9 cellular contexts compared by ENCODE assay signal in the genomic region with DNA sequence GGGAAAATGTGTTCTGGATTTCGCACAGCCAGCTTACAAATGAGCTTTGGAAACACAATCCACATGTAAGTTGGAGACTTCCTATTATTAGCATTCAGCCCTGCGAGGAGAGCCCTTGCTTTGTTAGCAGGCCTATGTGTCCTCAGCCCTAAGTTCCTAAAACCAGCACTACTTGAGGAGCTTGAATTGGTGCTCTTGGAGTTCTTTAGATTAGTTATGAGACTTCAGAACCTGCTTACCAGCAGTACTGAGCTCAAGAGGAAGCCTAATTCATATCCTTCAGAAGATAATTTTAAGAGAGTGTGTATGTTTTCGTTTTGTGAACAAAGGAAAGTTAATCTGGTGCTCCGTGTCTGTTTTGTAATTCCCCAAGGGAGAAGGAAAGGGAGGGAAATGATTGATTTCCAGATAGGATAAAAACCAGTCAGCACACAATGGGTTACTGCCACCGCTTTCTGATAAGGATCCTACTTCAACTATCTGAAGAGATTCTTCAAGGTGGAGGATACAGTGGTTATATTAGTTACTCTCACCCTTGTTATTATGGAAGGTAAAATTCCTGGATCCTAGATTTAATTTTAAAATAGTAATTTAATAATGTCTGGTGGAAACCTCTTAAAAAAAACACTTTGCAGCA. TPM values are rescaled to one million over a fixed set of nuclear protein-coding genes. Genes with fewer than 3 reads are reported as not detected.
DNase-seq lines count a peak whose midpoint lies in the region; ATAC-seq and TF ChIP-seq lines count a peak whose summit lies in the region.
"Had no signal": no experiment of that assay in that cellular context is flagged by ENCODE, and none has a peak within 500 bp of the region (broad histone marks: within the 10 kb centered on the region; RNA-seq: fewer than 3 reads in every experiment).

No MANE protein-coding gene starts in this region.

- no peak overlapping the region for H3K4me2 ChIP-seq in PC-9

- ATAC-seq in RWPE2 (ENCODE audit: low read depth) (no peak), heart right ventricle (peak in 4 of 8 donors; percentile 31 to 38 (median 34)), HG03432 (IDR thresholded peaks at IDR 0.05; ENCODE audit: unreplicated experiment) (no peak)

- no peak for TF ChIP-seq POLR2A in sigmoid colon (IDR thresholded peaks at IDR 0.05)

- 24 to 35% methylated on average over 5 of the region's 5 CpGs for WGBS in heart right ventricle, 2 donors
- 54 to 65% methylated on average over 5 of the region's 5 CpGs for WGBS in sigmoid colon, 2 donors

- no peak for DNase-seq in CD8-positive, alpha-beta memory T cell
- DNase-seq in RWPE2 (ENCODE audit: low spot score) (no peak), heart right ventricle (no peak), sigmoid colon (no peak), putamen (ENCODE audit: low spot score) (no peak), GF-D8 (lab: John Stamatoyannopoulos, UW) (no peak), PC-9 (no peak)
- DNase-seq: NCI-H187 treated with DMSO at 0.1 percent for 48 hours had no signal

- peak overlapping the region; percentile 26 for H3K4me3 ChIP-seq in CD8-positive, alpha-beta memory T cell (ENCODE audit: low read length)
- H3K4me3 ChIP-seq in RWPE2 (ENCODE audit: severe bottlenecking) (no peak overlapping the region), heart right ventricle (no peak overlapping the region), sigmoid colon (peak overlapping the region in 1 of 4 donors; percentile 3), PC-9 (no peak overlapping the region)

- no peaks in the 10 kb centered on the region for H3K9me3 Mint-ChIP-seq in CD8-positive, alpha-beta memory T cell

- no peak for TF ChIP-seq CTCF in RWPE2 (IDR thresholded peaks at IDR 0.05; ENCODE audit: poor library complexity, severe bottlenecking)
- no peak for TF ChIP-seq CTCF in heart right ventricle (IDR thresholded peaks at IDR 0.05)
- TF ChIP-seq CTCF in sigmoid colon (IDR thresholded peaks at IDR 0.05), result no peak
- no peak for TF ChIP-seq CTCF in PC-9 (conservative IDR thresholded peaks at IDR 0.05)

- H3F3A ChIP-seq in PC-9 (ENCODE audit: insufficient read depth, low read depth), result no peaks in the 10 kb centered on the region

- BruUV-seq in PC-9 (replicated peaks; lab: Mats Ljungman, UMichigan), result no TSS peak

- intact Hi-C loops in heart right ventricle (cut with DNase I) (loop anchor here (1.0 to 10.0 kb wide), 8 partner anchors 16 to 1006 kb away; partner anchors contain the start of gene PIK3R1 (in 4 of the 10)), sigmoid colon (cut with DNase I) (loop anchor here (5.0 to 10.0 kb wide), 3 partner anchors 33 to 716 kb away; partner anchors contain the start of gene PIK3R1), PC-9 (cut with micrococcal nuclease; ENCODE audit: unreplicated experiment) (loop anchor here (5.0 kb wide), 2 partner anchors 758 to 1438 kb away; no protein-coding TSS in a partner anchor)

- H3K27ac Mint-ChIP-seq in CD8-positive, alpha-beta memory T cell, result peak overlapping the region; percentile 66 to 89 (median 82)

- POLR2A ChIA-PET in CD8-positive, alpha-beta memory T cell (lab: Charles Lee), result interaction anchor here (1.8 kb wide), 1 partner anchor 35 kb away, joined by 8 read pairs; the partner anchor contains the start of gene PIK3R1
- POLR2A ChIA-PET in PC-9 (lab: Charles Lee; ENCODE audit: unreplicated experiment), result no interaction called here

- H2AFZ ChIP-seq in PC-9, result no peak overlapping the region

- H3K9me3 ChIP-seq in CD8-positive, alpha-beta memory T cell (ENCODE audit: low read length), result no peaks in the 10 kb centered on the region
- H3K9me3 ChIP-seq in RWPE2 (ENCODE audit: severe bottlenecking) (no peaks in the 10 kb centered on the region), heart right ventricle (no peaks in the 10 kb centered on the region), sigmoid colon (no peaks in the 10 kb centered on the region), PC-9 (ENCODE audit: insufficient read depth, low read depth) (no peaks in the 10 kb centered on the region)

- H3K4me1 ChIP-seq in CD8-positive, alpha-beta memory T cell (ENCODE audit: insufficient read depth, low read length), result peaks cover 77% of the 10 kb centered on the region
- H3K4me1 ChIP-seq in RWPE2 (ENCODE audit: insufficient read depth, poor library complexity, severe bottlenecking), result peaks cover 20% of the 10 kb centered on the region
- peaks cover 26 to 91% (median 81%) of the 10 kb centered on the region in 9 donors for H3K4me1 ChIP-seq in heart right ventricle
- H3K4me1 ChIP-seq in sigmoid colon, result peaks cover 0 to 89% (median 83%) of the 10 kb centered on the region in 4 donors
- no peaks in the 10 kb centered on the region for H3K4me1 ChIP-seq in PC-9 (replicated peaks; ENCODE audit: insufficient read depth)

- H3K27ac ChIP-seq in CD8-positive, alpha-beta memory T cell (ENCODE audit: low read depth, low read length), result no peak overlapping the region
- H3K27ac ChIP-seq in RWPE2 (ENCODE audit: poor library complexity, severe bottlenecking), result peak overlapping the region; percentile 55
- H3K27ac ChIP-seq in heart right ventricle, result peak overlapping the region; percentile 11 to 86 (median 69)
- H3K27ac ChIP-seq in sigmoid colon, result peak overlapping the region; percentile 67 to 83 (median 80)
- no peak overlapping the region for H3K27ac ChIP-seq in PC-9

- no peaks in the 10 kb centered on the region for H3K36me3 ChIP-seq in CD8-positive, alpha-beta memory T cell (ENCODE audit: insufficient read depth, low read length)
- 0 out of 2 replicates have a peak, but pooled peaks cover 3% of the 10 kb centered on the region for H3K36me3 ChIP-seq in RWPE2 (ENCODE audit: low read depth)
- H3K36me3 ChIP-seq in heart right ventricle, result no peaks in the 10 kb centered on the region
- H3K36me3 ChIP-seq in sigmoid colon, result no peaks in the 10 kb centered on the region
- H3K36me3 ChIP-seq in PC-9 (ENCODE audit: low read depth), result no peaks in the 10 kb centered on the region

- peaks cover 0 to 2% of the 10 kb centered on the region in 2 donors for H3K27me3 Mint-ChIP-seq in CD8-positive, alpha-beta memory T cell

- CTCF ChIA-PET in CD8-positive, alpha-beta memory T cell (lab: Charles Lee), result interaction anchor here (1.2 to 2.4 kb wide), 3 partner anchors 7 to 1005 kb away, joined by 3 to 8 read pairs (median 5); no protein-coding TSS in a partner anchor
- CTCF ChIA-PET in PC-9 (lab: Charles Lee), result no interaction called here

- TF ChIP-seq EP300 in sigmoid colon (IDR thresholded peaks at IDR 0.05), result no peak

- no peaks in the 10 kb centered on the region for H3K79me2 ChIP-seq in PC-9 (ENCODE audit: low read depth)

- H3K4me3 Mint-ChIP-seq in CD8-positive, alpha-beta memory T cell, result peak overlapping the region in 6 of 7 donors; percentile 18 to 62 (median 42)

- no peaks in the 10 kb centered on the region for H3K9me2 ChIP-seq in PC-9 (ENCODE audit: insufficient read depth)

- H3K4me1 Mint-ChIP-seq in CD8-positive, alpha-beta memory T cell, result peaks cover 84 to 93% (median 90%) of the 10 kb centered on the region in 3 donors

- peaks cover 7% of the 10 kb centered on the region; the same call in 1 of the 2 replicates for H4K20me1 ChIP-seq in PC-9 (ENCODE audit: insufficient read depth)

- no peaks in the 10 kb centered on the region for H3K27me3 ChIP-seq in CD8-positive, alpha-beta memory T cell (ENCODE audit: insufficient read depth, low read length, poor library complexity, severe bottlenecking)
- H3K27me3 ChIP-seq in RWPE2 (ENCODE audit: insufficient read depth, poor library complexity, severe bottlenecking), result no peaks in the 10 kb centered on the region
- H3K27me3 ChIP-seq in heart right ventricle, result no peaks in the 10 kb centered on the region
- no peaks in the 10 kb centered on the region for H3K27me3 ChIP-seq in sigmoid colon
- no peaks in the 10 kb centered on the region for H3K27me3 ChIP-seq in PC-9 (ENCODE audit: insufficient read depth, low read depth)

- peaks cover 0 to 4% (median 0%) of the 10 kb centered on the region in 3 donors for H3K36me3 Mint-ChIP-seq in CD8-positive, alpha-beta memory T cell

RNA-seq across cellular contexts. Expression of gene PIK3R1, which starts 35.2 kb away (rescaled TPM):
- 10 to 100 TPM; 46.9 to 47.9 TPM for total RNA-seq in CD8-positive, alpha-beta memory T cell
- 75.9 TPM for polyA plus RNA-seq in CD8-positive, alpha-beta memory T cell
- total RNA-seq in heart right ventricle (100 to 1,000 TPM in 8 of 10 donors, 10 to 100 TPM in 2; 45.6 to 269 (median 148) TPM), sigmoid colon (100 to 1,000 TPM; 177 to 227 (median 190) TPM), PC-9 (2021) (15.1 and 15.9 TPM in 2 replicates)
- polyA plus RNA-seq in heart right ventricle (10 to 100 TPM; 12.2 to 22.3 TPM), sigmoid colon (10 to 100 TPM in 2 of 3 donors, 1 to 10 TPM in 1; 9.2 to 28.5 (median 13.2) TPM)

Comparison
In these comparisons a context has a peak if more than half of its experiments do, and no peak if none do; other contexts are left out.
1. H3K27ac ChIP-seq: peak in RWPE2 (single experiment), heart right ventricle (10 of 10) and sigmoid colon (4 of 4); none in CD8-positive, alpha-beta memory T cell (single experiment) and PC-9 (single experiment).